18 cellular contexts compared by ENCODE assay signal in genomic region chr9:89865357-89865756, GRCh38.
"Had no signal": no experiment of that assay in that cellular context is flagged by ENCODE, and none has a peak within 500 bp of the region (broad histone marks: within the 10 kb centered on the region; RNA-seq: fewer than 3 reads in every experiment).

No MANE protein-coding gene starts in this region.

- H3K9me3 ChIP-seq: esophagus muscularis mucosa, gastroesophageal sphincter, mucosa of descending colon, ovary, right lobe of liver, uterus had no signal

- H3K27me3 ChIP-seq: esophagus muscularis mucosa, gastroesophageal sphincter, ovary, right lobe of liver, uterus had no signal

- H3K27me3 Mint-ChIP-seq: type B pancreatic cell had no signal

- H3K36me3 ChIP-seq: esophagus muscularis mucosa, gastroesophageal sphincter, ovary, right lobe of liver, uterus had no signal

- H3K9me3 Mint-ChIP-seq: dendritic cell treated with granulocyte-macrophage colony-stimulating factor and Interleukin-4, amounts not matched to agents 40 ng/mL and 50 ng/mL, for 4 days; effector memory CD8-positive, alpha-beta T cell; natural killer cell; neural crest cell; stimulated activated naive B cell treated with anti-CD40 and anti-IgM and Interleukin-4, amounts not matched to agents 10 μg/mL and 1 μg/mL and 100 μg/mL, for 72 hours; type B pancreatic cell had no signal

- H3K27ac ChIP-seq: epithelial cell of prostate, esophagus muscularis mucosa, gastroesophageal sphincter, ovary, right lobe of liver, uterus had no signal

- H3K4me3 ChIP-seq: esophagus muscularis mucosa, gastroesophageal sphincter, mucosa of descending colon, ovary, right lobe of liver, uterus had no signal

- H3K27ac Mint-ChIP-seq: dendritic cell treated with granulocyte-macrophage colony-stimulating factor and Interleukin-4, amounts not matched to agents 40 ng/mL and 50 ng/mL, for 4 days; natural killer cell; progenitor cell of endocrine pancreas; stimulated activated naive B cell treated with anti-CD40 and anti-IgM and Interleukin-4, amounts not matched to agents 10 μg/mL and 1 μg/mL and 100 μg/mL, for 72 hours; type B pancreatic cell had no signal

- H3K4me1 Mint-ChIP-seq: natural killer cell had no signal

- H3K4me3 Mint-ChIP-seq: dendritic cell treated with granulocyte-macrophage colony-stimulating factor and Interleukin-4, amounts not matched to agents 40 ng/mL and 50 ng/mL, for 4 days; effector memory CD8-positive, alpha-beta T cell; natural killer cell; neural crest cell; stimulated activated naive B cell treated with anti-CD40 and anti-IgM and Interleukin-4, amounts not matched to agents 10 μg/mL and 1 μg/mL and 100 μg/mL, for 72 hours; type B pancreatic cell had no signal

- DNase-seq: effector memory CD8-positive, alpha-beta T cell; islet precursor cell; mucosa of descending colon; natural killer cell; right lobe of liver; stimulated activated CD4-positive, alpha-beta T cell treated with anti-CD3 and anti-CD28 coated beads, Interleukin-2, amount 100 ng/mL, for 24 hours; stimulated activated CD4-positive, alpha-beta T cell treated with anti-CD3 and anti-CD28 coated beads, Interleukin-4, amount 100 ng/mL, for 4 hours; stimulated activated naive B cell treated with anti-CD40 and anti-IgM and Interleukin-4, amounts not matched to agents 10 μg/mL and 1 μg/mL and 100 μg/mL, for 72 hours; uterus had no signal

- H3K4me1 ChIP-seq: right lobe of liver, uterus had no signal

- ATAC-seq: effector memory CD8-positive, alpha-beta T cell; gastroesophageal sphincter; left lobe of liver; mucosa of descending colon; natural killer cell; right lobe of liver had no signal

- H3K36me3 Mint-ChIP-seq: natural killer cell; stimulated activated naive B cell treated with anti-CD40 and anti-IgM and Interleukin-4, amounts not matched to agents 10 μg/mL and 1 μg/mL and 100 μg/mL, for 72 hours; type B pancreatic cell had no signal
